ENCODE assay signal across 11 cellular contexts in genomic region chr11:20013346-20014066, GRCh38.
A peak's percentile ranks its signal among the peaks of the same experiment; 100 is the strongest.
DNase-seq lines count a peak whose midpoint lies in the region; ATAC-seq, FAIRE-seq and TF ChIP-seq lines count a peak whose summit lies in the region.
"Had no signal": no experiment of that assay in that cellular context is flagged by ENCODE, and none has a peak within 500 bp of the region (broad histone marks: within the 10 kb centered on the region; RNA-seq: fewer than 3 reads in every experiment).

No MANE protein-coding gene starts in this region.

- H3K9me3 ChIP-seq in RWPE2 (ENCODE audit: severe bottlenecking) (no peaks in the 10 kb centered on the region), right cardiac atrium (ENCODE audit: control insufficient read depth, low read length) (no peaks in the 10 kb centered on the region), small intestine (ENCODE audit: control insufficient read depth, low read depth) (no peaks in the 10 kb centered on the region)

- H3K4me1 ChIP-seq in RWPE2 (ENCODE audit: insufficient read depth, poor library complexity, severe bottlenecking) (peaks cover 43% of the 10 kb centered on the region), right cardiac atrium (ENCODE audit: control insufficient read depth, insufficient read depth, low read length) (no peaks in the 10 kb centered on the region), small intestine (ENCODE audit: control insufficient read depth in 2 of 2, insufficient read depth in 1 of 2, low read depth in 1 of 2, low read length in 1 of 2) (no peaks in the 10 kb centered on the region)

- no peak for TF ChIP-seq CTCF in RWPE2 (IDR thresholded peaks at IDR 0.05; ENCODE audit: poor library complexity, severe bottlenecking)

- H3K27me3 ChIP-seq in RWPE2 (ENCODE audit: insufficient read depth, poor library complexity, severe bottlenecking) = no peaks in the 10 kb centered on the region
- no peaks in the 10 kb centered on the region for H3K27me3 ChIP-seq in right cardiac atrium (ENCODE audit: control insufficient read depth, insufficient read depth)
- H3K27me3 ChIP-seq in small intestine (ENCODE audit: control insufficient read depth in 2 of 2, insufficient read depth in 2 of 2, low read length in 2 of 2) = no peaks in the 10 kb centered on the region

- DNase-seq in NCI-H748 (lab: John Stamatoyannopoulos, UW; ENCODE audit: unreplicated experiment) (peak; percentile 48), NCI-H748 treated with DMSO at 0.1 percent for 48 hours (lab: John Stamatoyannopoulos, UW) (no peak), RWPE2 (ENCODE audit: low spot score) (no peak), right cardiac atrium (no peak), small intestine (peak; percentile 80), NOMO-1 treated with DMSO at 0.1 percent for 48 hours (lab: John Stamatoyannopoulos, UW; ENCODE audit: unreplicated experiment) (no peak)
- DNase-seq in activated effector memory CD4-positive, alpha-beta T cell treated with Interleukin-2 at 50 U/mL for 16 hours = no peak
- DNase-seq: activated CD4-positive, CD25-positive, alpha-beta regulatory T cell treated with anti-CD3 and anti-CD28 coated beads, Interleukin-2, amount 50 U/mL, for 72 hours; activated gamma-delta T cell treated with Interleukin-2 at 50 U/mL for 16 hours; occipital lobe had no signal

- WGBS in right cardiac atrium = 65% methylated on average over 7 of the region's 7 CpGs
- WGBS in small intestine, 3 donors = 33 to 56% (median 38%) methylated on average over 7 of the region's 7 CpGs

- intact Hi-C loops in right cardiac atrium (cut with DNase I) = no loop called here

- no peak for FAIRE-seq in small intestine (lab: Jason Lieb, UNC)

- H3K36me3 ChIP-seq in RWPE2 (ENCODE audit: low read depth) (no peaks in the 10 kb centered on the region), small intestine (ENCODE audit: control insufficient read depth in 2 of 2, insufficient read depth in 2 of 2, low read length in 2 of 2) (no peaks in the 10 kb centered on the region)

- H3K27ac ChIP-seq in RWPE2 (ENCODE audit: poor library complexity, severe bottlenecking) = peak overlapping the region; percentile 89
- no peak overlapping the region for H3K27ac ChIP-seq in right cardiac atrium (ENCODE audit: low read length)
- peak overlapping the region in 1 of 2 donors; percentile 3 for H3K27ac ChIP-seq in small intestine (ENCODE audit: low read depth in 1 of 2, low read length in 1 of 2)

- peak; percentile 71 for ATAC-seq in RWPE2 (ENCODE audit: low read depth)
- ATAC-seq in right cardiac atrium = peak; percentile 64 to 82
- no peak for ATAC-seq in GM19351 (IDR thresholded peaks at IDR 0.05; ENCODE audit: unreplicated experiment)

- H3K4me3 ChIP-seq in RWPE2 (ENCODE audit: severe bottlenecking) (no peak overlapping the region), right cardiac atrium (ENCODE audit: low read length) (no peak overlapping the region), small intestine (ENCODE audit: low read depth in 1 of 2, low read length in 2 of 2) (no peak overlapping the region)

Comparison
In these comparisons a context has a peak if more than half of its experiments do, and no peak if none do; other contexts are left out.
1. DNase-seq: peak in NCI-H748 (single experiment) and small intestine (single experiment); none in NCI-H748 treated with DMSO at 0.1 percent for 48 hours (single experiment), RWPE2 (single experiment), right cardiac atrium (0 of 3), NOMO-1 treated with DMSO at 0.1 percent for 48 hours (single experiment) and activated effector memory CD4-positive, alpha-beta T cell treated with Interleukin-2 at 50 U/mL for 16 hours (single experiment).